In the genomic region with DNA sequence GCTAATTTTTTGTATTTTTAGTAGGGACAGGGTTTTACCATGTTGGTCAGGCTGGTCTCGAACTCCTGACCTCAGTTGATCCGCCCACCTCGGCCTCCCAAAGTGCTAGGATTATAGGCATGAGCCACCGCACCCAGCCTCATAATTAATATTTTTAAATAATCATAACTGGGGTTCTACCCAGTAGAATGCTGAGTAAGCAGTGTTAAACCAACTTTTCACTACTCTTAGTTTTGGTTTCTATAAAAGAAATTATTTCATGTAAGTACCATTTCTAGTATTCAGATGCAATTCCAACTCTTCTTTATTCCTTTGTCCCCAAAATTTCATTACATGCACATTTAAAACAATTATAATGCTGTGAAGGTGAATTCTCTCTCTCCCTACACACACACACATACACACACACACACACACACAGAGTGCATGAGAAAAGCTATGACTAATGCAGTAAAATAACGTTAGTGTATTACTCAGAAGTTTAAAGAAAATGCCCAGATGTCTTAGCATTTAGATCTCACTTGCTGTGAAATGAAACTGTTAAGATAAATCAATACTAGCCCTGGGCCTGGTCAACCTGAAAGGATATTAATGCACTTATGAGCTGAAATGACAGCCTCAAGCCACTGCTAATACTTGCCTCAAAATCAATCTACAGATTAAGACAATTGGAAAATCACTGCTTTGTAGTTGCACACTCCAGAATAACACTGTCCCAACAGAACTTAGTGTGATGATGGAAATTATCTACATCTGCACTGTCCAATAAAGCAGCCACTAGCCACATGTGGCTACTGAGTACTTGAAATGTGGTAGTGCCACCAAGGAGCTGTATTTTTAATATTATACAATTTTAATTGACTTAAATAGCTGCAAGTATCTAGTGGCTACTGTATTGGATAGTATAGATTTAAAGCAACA, we compare ENCODE assay signal across 18 cellular contexts. TPM values are rescaled to one million over a fixed set of nuclear protein-coding genes. Genes with fewer than 3 reads are reported as not detected.
DNase-seq lines count a peak whose midpoint lies in the region; ATAC-seq, FAIRE-seq and TF ChIP-seq lines count a peak whose summit lies in the region.
"Had no signal": no experiment of that assay in that cellular context is flagged by ENCODE, and none has a peak within 500 bp of the region (broad histone marks: within the 10 kb centered on the region; RNA-seq: fewer than 3 reads in every experiment).

No MANE protein-coding gene starts in this region.

- H2AFZ ChIP-seq in HepG2 (ENCODE audit: low read length) = no peak overlapping the region

- DNase-seq in HepG2 (ENCODE audit: low spot score) = no peak
- no peak for DNase-seq in right lobe of liver
- peak; percentile 64 for DNase-seq in amniotic epithelial cell (ENCODE audit: low read depth)
- peak; percentile 34 for DNase-seq in fibroblast of the conjunctiva (ENCODE audit: low read depth)
- DNase-seq in stimulated activated naive CD4-positive, alpha-beta T cell treated with Interleukin-2 at 50 U/mL for 16 hours (lab: John Stamatoyannopoulos, UW) = no peak
- no peak for DNase-seq in left ventricle myocardium inferior
- DNase-seq: 8988T; activated B cell treated with CpG ODN at 0.5 μM for 24 hours; activated T-cell treated with anti-CD3 and anti-CD28 coated beads, Interleukin-2, amount 50 U/mL, for 48 hours; DMS79 treated with DMSO at 0.1 percent for 48 hours; immature natural killer cell; NCI-H146; NCI-H748 treated with DMSO at 0.1 percent for 48 hours; tibial artery had no signal

- H3K27me3 ChIP-seq in HepG2 (ENCODE audit: control insufficient read depth in 1 of 2, insufficient read depth in 2 of 2, low read length in 2 of 2) = no peaks in the 10 kb centered on the region
- H3K27me3 ChIP-seq in right lobe of liver = no peaks in the 10 kb centered on the region
- H3K27me3 ChIP-seq in left ventricle myocardium inferior (ENCODE audit: low read depth) = no peaks in the 10 kb centered on the region
- H3K27me3 ChIP-seq: tibial artery had no signal

- ATAC-seq in HepG2 = no peak
- ATAC-seq in right lobe of liver = no peak
- ATAC-seq in HG03095 (IDR thresholded peaks at IDR 0.05; ENCODE audit: unreplicated experiment) = no peak
- no peak for ATAC-seq in HG03039 (IDR thresholded peaks at IDR 0.05; ENCODE audit: unreplicated experiment)
- ATAC-seq: sciatic nerve had no signal

- TF ChIP-seq POLR2A in HepG2 (IDR thresholded peaks at IDR 0.05; ENCODE audit: insufficient read depth in 1 of 2, low read depth in 2 of 2, low read length in 2 of 2) (no peak), right lobe of liver (IDR thresholded peaks at IDR 0.05) (no peak)

- TF ChIP-seq CTCF in HepG2 (CRISPR knock-in tag; IDR thresholded peaks at IDR 0.05) (no peak), right lobe of liver (IDR thresholded peaks at IDR 0.05) (no peak), left ventricle myocardium inferior (IDR thresholded peaks at IDR 0.05; ENCODE audit: borderline replicate concordance) (no peak)

- no peak overlapping the region for H3K4me2 ChIP-seq in HepG2 (ENCODE audit: low read depth, low read length)

- BruUV-seq in HepG2 (replicated peaks; lab: Mats Ljungman, UMichigan) = no TSS peak

- FAIRE-seq in HepG2 (lab: Jason Lieb, UNC) = no peak

- TF ChIP-seq RAD21 in HepG2 (CRISPR knock-in tag; IDR thresholded peaks at IDR 0.05) = no peak

- H3K27ac ChIP-seq in HepG2 (ENCODE audit: extremely low read length, insufficient read depth, low read length) (no peak overlapping the region), right lobe of liver (no peak overlapping the region), left ventricle myocardium inferior (replicated peaks) (no peak overlapping the region)
- H3K27ac ChIP-seq: HL-60, tibial artery had no signal

- 88% methylated on average over 5 of the region's 5 CpGs for WGBS in HepG2 (ENCODE audit: low lambda C conversion rate)
- 86% methylated on average over 5 of the region's 5 CpGs for WGBS in right lobe of liver (ENCODE audit: insufficient coverage, low coverage, low lambda C conversion rate, missing lambda C conversion rate)

- H3K4me1 ChIP-seq in HepG2 (ENCODE audit: insufficient read depth, low read length) = peaks cover 21% of the 10 kb centered on the region
- peaks cover 0 to 9% (median 4%) of the 10 kb centered on the region in 4 donors for H3K4me1 ChIP-seq in right lobe of liver
- peaks cover 37% of the 10 kb centered on the region for H3K4me1 ChIP-seq in left ventricle myocardium inferior

- no peaks in the 10 kb centered on the region for H4K20me1 ChIP-seq in HepG2 (ENCODE audit: insufficient read depth, low read length)

- POLR2A ChIA-PET in HepG2 (lab: Yijun Ruan, JAX) = no interaction called here

- no peak for TF ChIP-seq EP300 in HepG2 (IDR thresholded peaks at IDR 0.05; ENCODE audit: low read depth in 2 of 2, low read length in 2 of 2)
- TF ChIP-seq EP300 in HepG2 (CRISPR knock-in tag; IDR thresholded peaks at IDR 0.05; ENCODE audit: borderline replicate concordance) = no peak

- H3K9ac ChIP-seq in HepG2 (ENCODE audit: insufficient read depth, low read depth, low read length) = no peak overlapping the region

- CTCF ChIA-PET in HepG2 (lab: Yijun Ruan, JAX; ENCODE audit: low intra/inter-chr PET ratio, low total read pairs) = no interaction called here

- intact Hi-C loops in HepG2 (cut with micrococcal nuclease; ENCODE audit: unreplicated experiment) (no loop called here), right lobe of liver (cut with DNase I) (no loop called here), left ventricle myocardium inferior (cut with micrococcal nuclease) (no loop called here)

- H3K9me3 ChIP-seq in HepG2 (ENCODE audit: low read length) = no peaks in the 10 kb centered on the region
- H3K9me3 ChIP-seq in right lobe of liver = no peaks in the 10 kb centered on the region
- H3K9me3 ChIP-seq in left ventricle myocardium inferior (replicated peaks) = no peaks in the 10 kb centered on the region
- H3K9me3 ChIP-seq: tibial artery had no signal

- no peaks in the 10 kb centered on the region for H3K79me2 ChIP-seq in HepG2 (ENCODE audit: insufficient read depth, low read length)

- H3K4me3 ChIP-seq in HepG2 (replicated peaks in 1 of 3; ENCODE audit: insufficient read depth in 1 of 3, low read depth in 2 of 3, low read length in 3 of 3) (no peak overlapping the region), right lobe of liver (no peak overlapping the region), left ventricle myocardium inferior (no peak overlapping the region)
- H3K4me3 ChIP-seq: tibial artery had no signal

- H3K36me3 ChIP-seq in HepG2 (replicated peaks in 1 of 2; ENCODE audit: control insufficient read depth in 1 of 2, insufficient read depth in 2 of 2, low read length in 2 of 2) = no peaks in the 10 kb centered on the region
- no peaks in the 10 kb centered on the region for H3K36me3 ChIP-seq in right lobe of liver
- H3K36me3 ChIP-seq in left ventricle myocardium inferior = peaks cover 12% of the 10 kb centered on the region

- in situ Hi-C loops in HepG2 (cut with HindIII; ENCODE audit: extremely low pct_ligation_motif_present, low pct_unique_long_range_greater_than_20kb) = no loop called here

RNA-seq across cellular contexts. Expression of gene PTPN21, which starts 36.0 kb away (rescaled TPM):
- total RNA-seq in HepG2 (2016; rRNA removed; fragmentation: Illumina TruSeq; extraction: Trizol) = 3.3 and 3.7 TPM in 2 replicates
- total RNA-seq in HepG2 (2016; cell fraction: cytosol; rRNA removed; fragmentation: Illumina TruSeq; extraction: Trizol; ENCODE audit: low read depth) = 0.53 and 0.81 TPM in 2 replicates
- 2.7 and 2.8 TPM in 2 replicates for total RNA-seq in HepG2 (2016; cell fraction: insoluble cytoplasmic fraction; rRNA removed; fragmentation: Illumina TruSeq; extraction: Trizol)
- total RNA-seq in HepG2 (2016; cell fraction: membrane; rRNA removed; fragmentation: Illumina TruSeq; extraction: Trizol) = 2.0 and 2.4 TPM in 2 replicates
- 5.0 and 6.9 TPM in 2 replicates for total RNA-seq in HepG2 (2016; cell fraction: nucleus; rRNA removed; fragmentation: Illumina TruSeq; extraction: Trizol)
- 2.0 and 2.8 TPM in 2 replicates for polyA plus RNA-seq in HepG2 (2011; rRNA removed)
- 1.3 and 1.9 TPM in 2 replicates for polyA plus RNA-seq in HepG2 (2011; cell fraction: cytosol; rRNA removed)
- 4.3 and 4.8 TPM in 2 replicates for polyA plus RNA-seq in HepG2 (2011; cell fraction: nucleus; rRNA removed)
- 1.9 and 2.2 TPM in 2 replicates for polyA plus RNA-seq in HepG2 (2012)
- polyA plus RNA-seq in HepG2 (2016; cell fraction: cytosol; fragmentation: Illumina TruSeq; extraction: Trizol; ENCODE audit: low read depth) = 0.18 and 0.32 TPM in 2 replicates
- 2.4 and 2.5 TPM in 2 replicates for polyA plus RNA-seq in HepG2 (2016; cell fraction: insoluble cytoplasmic fraction; fragmentation: Illumina TruSeq; extraction: Trizol; ENCODE audit: low read depth)
- polyA plus RNA-seq in HepG2 (2016; cell fraction: membrane; fragmentation: Illumina TruSeq; extraction: Trizol; ENCODE audit: low read depth) = 0.85 and 1.3 TPM in 2 replicates
- 6.7 and 7.3 TPM in 2 replicates for polyA plus RNA-seq in HepG2 (2016; cell fraction: nucleus; fragmentation: Illumina TruSeq; extraction: Trizol; ENCODE audit: insufficient read depth, low read depth)
- 2.7 and 5.2 TPM in 2 replicates for polyA minus RNA-seq in HepG2 (2011; rRNA and poly(A)+ RNA removed; ENCODE audit: low replicate concordance)
- 2.4 and 3.0 TPM in 2 replicates for polyA minus RNA-seq in HepG2 (2011; cell fraction: cytosol; rRNA and poly(A)+ RNA removed)
- 5.9 and 7.6 TPM in 2 replicates for polyA minus RNA-seq in HepG2 (2011; cell fraction: nucleus; rRNA and poly(A)+ RNA removed)
- 10 to 100 TPM in 4 of 6 experiments, 1 to 10 TPM in 2; 6.0 to 12.2 (median 10.3) TPM for total RNA-seq in right lobe of liver
- 42.3 TPM for total RNA-seq in left ventricle myocardium inferior
- polyA plus RNA-seq: immature natural killer cell had no signal

RNA-seq across cellular contexts. Expression of gene ZC3H14, which starts 44.0 kb away (rescaled TPM):
- total RNA-seq in HepG2 (2016; rRNA removed; fragmentation: Illumina TruSeq; extraction: Trizol) = 65.1 and 94.2 TPM in 2 replicates
- 54.6 and 64.5 TPM in 2 replicates for total RNA-seq in HepG2 (2016; cell fraction: cytosol; rRNA removed; fragmentation: Illumina TruSeq; extraction: Trizol; ENCODE audit: low read depth)
- 59.7 and 87.2 TPM in 2 replicates for total RNA-seq in HepG2 (2016; cell fraction: insoluble cytoplasmic fraction; rRNA removed; fragmentation: Illumina TruSeq; extraction: Trizol)
- total RNA-seq in HepG2 (2016; cell fraction: membrane; rRNA removed; fragmentation: Illumina TruSeq; extraction: Trizol) = 25.9 and 26.0 TPM in 2 replicates
- total RNA-seq in HepG2 (2016; cell fraction: nucleus; rRNA removed; fragmentation: Illumina TruSeq; extraction: Trizol) = 50.6 and 52.1 TPM in 2 replicates
- 60.8 and 67.5 TPM in 2 replicates for polyA plus RNA-seq in HepG2 (2011; rRNA removed)
- polyA plus RNA-seq in HepG2 (2011; cell fraction: cytosol; rRNA removed) = 37.8 and 48.4 TPM in 2 replicates
- polyA plus RNA-seq in HepG2 (2011; cell fraction: nucleus; rRNA removed) = 75.4 and 75.5 TPM in 2 replicates
- 25.2 and 25.4 TPM in 2 replicates for polyA plus RNA-seq in HepG2 (2012)
- 6.4 and 6.5 TPM in 2 replicates for polyA plus RNA-seq in HepG2 (2016; cell fraction: cytosol; fragmentation: Illumina TruSeq; extraction: Trizol; ENCODE audit: low read depth)
- 73.3 and 82.2 TPM in 2 replicates for polyA plus RNA-seq in HepG2 (2016; cell fraction: insoluble cytoplasmic fraction; fragmentation: Illumina TruSeq; extraction: Trizol; ENCODE audit: low read depth)
- polyA plus RNA-seq in HepG2 (2016; cell fraction: membrane; fragmentation: Illumina TruSeq; extraction: Trizol; ENCODE audit: low read depth) = 8.3 and 15.1 TPM in 2 replicates
- 75.8 and 82.9 TPM in 2 replicates for polyA plus RNA-seq in HepG2 (2016; cell fraction: nucleus; fragmentation: Illumina TruSeq; extraction: Trizol; ENCODE audit: insufficient read depth, low read depth)
- 87.6 and 214 TPM in 2 replicates for polyA minus RNA-seq in HepG2 (2011; rRNA and poly(A)+ RNA removed; ENCODE audit: low replicate concordance)
- 38.7 and 40.2 TPM in 2 replicates for polyA minus RNA-seq in HepG2 (2011; cell fraction: cytosol; rRNA and poly(A)+ RNA removed)
- 47.1 and 51.6 TPM in 2 replicates for polyA minus RNA-seq in HepG2 (2011; cell fraction: nucleus; rRNA and poly(A)+ RNA removed)
- 10 to 100 TPM; 37.2 to 52.5 (median 42.1) TPM for total RNA-seq in right lobe of liver
- 44.1 TPM for total RNA-seq in left ventricle myocardium inferior

Comparison
In these comparisons a context has a peak if more than half of its experiments do, and no peak if none do; other contexts are left out.
1. DNase-seq: peak in amniotic epithelial cell (single experiment) and fibroblast of the conjunctiva (single experiment); none in HepG2 (single experiment), right lobe of liver (0 of 3), stimulated activated naive CD4-positive, alpha-beta T cell treated with Interleukin-2 at 50 U/mL for 16 hours (single experiment) and left ventricle myocardium inferior (single experiment).